ENCODE assay signal across 20 cellular contexts in the genomic region with DNA sequence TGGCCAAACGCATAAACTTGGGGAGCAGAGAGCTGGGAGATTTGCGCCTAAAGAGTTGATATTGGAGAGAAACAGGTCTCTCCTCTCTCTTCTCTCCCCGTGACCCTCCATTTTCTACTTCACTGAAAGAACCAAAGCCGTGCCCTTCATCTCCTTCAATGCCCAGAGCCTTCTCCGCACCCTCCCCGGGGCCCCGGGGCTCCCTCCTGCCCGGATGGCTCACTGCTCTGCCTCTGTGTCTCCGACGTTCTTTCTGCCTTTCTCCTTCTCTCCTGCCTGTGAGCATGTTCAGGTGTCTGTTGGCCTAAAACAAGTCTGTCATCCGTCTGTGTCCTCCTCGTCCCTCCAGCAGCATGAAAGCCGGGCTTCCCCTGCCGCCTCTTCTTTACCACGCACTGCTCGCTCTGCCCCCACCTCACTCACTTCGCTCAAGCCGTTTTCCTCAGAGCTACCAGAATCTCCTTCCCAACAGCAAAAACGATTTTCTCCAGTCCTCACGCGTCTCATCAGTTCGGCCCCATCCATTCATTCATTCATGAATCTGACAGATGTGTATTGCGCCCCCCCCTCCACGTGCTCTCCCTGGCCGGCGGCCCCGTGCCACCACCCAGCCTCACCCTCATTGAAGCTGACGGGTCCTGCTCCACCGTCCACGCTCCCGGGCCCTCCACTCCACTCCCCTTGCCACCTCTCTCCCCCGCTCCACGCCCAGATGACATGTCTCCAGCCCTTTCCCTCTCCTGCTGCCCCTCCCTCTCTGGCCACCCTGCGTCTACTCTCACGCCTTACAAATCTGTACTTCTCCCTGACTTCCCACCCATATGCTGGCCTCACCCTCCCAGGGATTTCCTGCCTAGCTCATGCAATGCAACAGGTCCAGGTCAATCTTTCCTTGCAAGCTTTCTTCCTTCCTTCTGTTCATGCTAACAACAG. TPM values are rescaled to one million over a fixed set of nuclear protein-coding genes. Genes with fewer than 3 reads are reported as not detected.
DNase-seq lines count a peak whose midpoint lies in the region; ATAC-seq and TF ChIP-seq lines count a peak whose summit lies in the region.
"Had no signal": no experiment of that assay in that cellular context is flagged by ENCODE, and none has a peak within 500 bp of the region (broad histone marks: within the 10 kb centered on the region; RNA-seq: fewer than 3 reads in every experiment).

No MANE protein-coding gene starts in this region.

- no peaks in the 10 kb centered on the region for H3K36me3 ChIP-seq in CD8-positive, alpha-beta T cell (ENCODE audit: insufficient read depth, low read length)
- H3K36me3 ChIP-seq in IMR-90 (ENCODE audit: control insufficient read depth, insufficient read depth, low read length) (no peaks in the 10 kb centered on the region), neural progenitor cell (no peaks in the 10 kb centered on the region), uterus (no peaks in the 10 kb centered on the region), MM.1S (replicated peaks; ENCODE audit: insufficient read depth, low read length) (no peaks in the 10 kb centered on the region)
- H3K36me3 ChIP-seq: BE2C, cardiac muscle cell, heart left ventricle, right lobe of liver, tibial nerve had no signal

- H3K36me3 Mint-ChIP-seq in CD8-positive, alpha-beta T cell: no peaks in the 10 kb centered on the region
- peaks cover 7% of the 10 kb centered on the region for H3K36me3 Mint-ChIP-seq in effector memory CD8-positive, alpha-beta T cell (ENCODE audit: insufficient read depth)
- H3K36me3 Mint-ChIP-seq in neural progenitor cell: no peaks in the 10 kb centered on the region
- H3K36me3 Mint-ChIP-seq: IgD-negative memory B cell had no signal

- dilution Hi-C loops in IMR-90 (cut with HindIII; ENCODE audit: low sequenced_read_pairs, unreplicated experiment): no loop called here

- H3K79me2 ChIP-seq in neural progenitor cell (ENCODE audit: low read depth) (no peaks in the 10 kb centered on the region), MM.1S (ENCODE audit: low read length) (no peaks in the 10 kb centered on the region)

- no peak overlapping the region for H3K4ac ChIP-seq in IMR-90 (ENCODE audit: low read depth, low read length)

- WGBS in IMR-90 (ENCODE audit: extremely low coverage in 2 of 2, insufficient read length in 1 of 2), 2 experiments: 62% methylated on average over 24 of the region's 35 CpGs; no CpG with 5 or more reads in 1 of the 2 experiments

- H2AK5ac ChIP-seq in IMR-90 (ENCODE audit: low read depth, low read length): no peak overlapping the region

- BruUV-seq in IMR-90 (replicated peaks; lab: Mats Ljungman, UMichigan): no TSS peak

- no peaks in the 10 kb centered on the region for H4K20me1 ChIP-seq in IMR-90 (ENCODE audit: insufficient read depth, low read length)
- no peaks in the 10 kb centered on the region for H4K20me1 ChIP-seq in neural progenitor cell (ENCODE audit: low read depth)
- H4K20me1 ChIP-seq in MM.1S (ENCODE audit: insufficient read depth, low read length): no peaks in the 10 kb centered on the region

- H3K27me3 Mint-ChIP-seq in CD8-positive, alpha-beta T cell (ENCODE audit: low read depth): peaks cover 11% of the 10 kb centered on the region
- H3K27me3 Mint-ChIP-seq in effector memory CD8-positive, alpha-beta T cell: peaks cover 5 to 27% of the 10 kb centered on the region in 2 donors
- peaks cover 11% of the 10 kb centered on the region for H3K27me3 Mint-ChIP-seq in neural progenitor cell (ENCODE audit: insufficient read depth, low read depth)

- H3K14ac ChIP-seq in IMR-90 (replicated peaks; ENCODE audit: low read depth, low read length): no peak overlapping the region

- H3K4me3 ChIP-seq in CD8-positive, alpha-beta T cell (ENCODE audit: low read depth, low read length): no peak overlapping the region
- H3K4me3 ChIP-seq in IMR-90 (ENCODE audit: insufficient read depth, low read depth, low read length) (no peak overlapping the region), neural progenitor cell (no peak overlapping the region), uterus (no peak overlapping the region), MM.1S (ENCODE audit: low read length) (no peak overlapping the region)
- H3K4me3 ChIP-seq: cardiac muscle cell, right lobe of liver, tibial nerve had no signal

- TF ChIP-seq RAD21 in IMR-90 (IDR thresholded peaks at IDR 0.05; ENCODE audit: low read length): no peak

- peaks cover 26% of the 10 kb centered on the region for H3K4me1 Mint-ChIP-seq in CD8-positive, alpha-beta T cell (ENCODE audit: low read depth)
- peaks cover 43% of the 10 kb centered on the region in 2 donors for H3K4me1 Mint-ChIP-seq in effector memory CD8-positive, alpha-beta T cell (ENCODE audit: low read depth in 2 of 2)
- peaks cover 18% of the 10 kb centered on the region for H3K4me1 Mint-ChIP-seq in neural progenitor cell

- TF ChIP-seq CTCF in CD8-positive, alpha-beta T cell (IDR thresholded peaks at IDR 0.05): no peak
- TF ChIP-seq CTCF in IMR-90 (conservative IDR thresholded peaks at IDR 0.05; ENCODE audit: low read depth, low read length) (no peak), neural progenitor cell (IDR thresholded peaks at IDR 0.05) (no peak), uterus (IDR thresholded peaks at IDR 0.05) (no peak), MM.1S (IDR thresholded peaks at IDR 0.05; ENCODE audit: low read length) (no peak)

- peak overlapping the region; percentile 24 for H3K27ac ChIP-seq in CD8-positive, alpha-beta T cell (ENCODE audit: low read depth, low read length)
- no peak overlapping the region for H3K27ac ChIP-seq in IMR-90 (ENCODE audit: insufficient read depth, low read length)
- H3K27ac ChIP-seq in neural progenitor cell: no peak overlapping the region
- H3K27ac ChIP-seq in uterus: no peak overlapping the region
- H3K27ac ChIP-seq in MM.1S (ENCODE audit: low read length): no peak overlapping the region
- H3K27ac ChIP-seq: heart left ventricle, right lobe of liver, tibial nerve had no signal

- CTCF ChIA-PET in CD8-positive, alpha-beta T cell (lab: Charles Lee): interaction anchor here (0.8 kb wide), 1 partner anchor 21 kb away, joined by 3 read pairs; no protein-coding TSS in a partner anchor
- CTCF ChIA-PET in IMR-90 (lab: Yijun Ruan, JAX): no interaction called here

- H3K4me3 Mint-ChIP-seq in CD8-positive, alpha-beta T cell: no peak overlapping the region
- H3K4me3 Mint-ChIP-seq in effector memory CD8-positive, alpha-beta T cell: peak overlapping the region; percentile 51 to 53
- H3K4me3 Mint-ChIP-seq in neural progenitor cell: no peak overlapping the region

- H3K9me1 ChIP-seq in IMR-90 (ENCODE audit: insufficient read depth, low read length): no peaks in the 10 kb centered on the region

- no peak overlapping the region for H3K18ac ChIP-seq in IMR-90 (ENCODE audit: low read depth, low read length)

- H2BK20ac ChIP-seq in IMR-90 (ENCODE audit: low read depth, low read length): no peak overlapping the region

- no peak overlapping the region for H2BK120ac ChIP-seq in IMR-90 (ENCODE audit: low read depth, low read length)

- no peak overlapping the region for H3K4me2 ChIP-seq in IMR-90 (ENCODE audit: low read depth, low read length)
- no peak overlapping the region for H3K4me2 ChIP-seq in neural progenitor cell
- H3K4me2 ChIP-seq in MM.1S (ENCODE audit: low read depth, low read length): no peak overlapping the region

- no peaks in the 10 kb centered on the region for H3K9me3 ChIP-seq in CD8-positive, alpha-beta T cell (ENCODE audit: low read length)
- no peaks in the 10 kb centered on the region for H3K9me3 ChIP-seq in IMR-90 (ENCODE audit: control insufficient read depth, insufficient read depth, low read length)
- no peaks in the 10 kb centered on the region for H3K9me3 ChIP-seq in neural progenitor cell (ENCODE audit: low read depth)
- no peaks in the 10 kb centered on the region for H3K9me3 ChIP-seq in uterus
- H3K9me3 ChIP-seq in MM.1S (replicated peaks; ENCODE audit: insufficient read depth, low read length): no peaks in the 10 kb centered on the region
- H3K9me3 ChIP-seq: BE2C, heart left ventricle, right lobe of liver, tibial nerve had no signal

- no peaks in the 10 kb centered on the region for H3K9me3 Mint-ChIP-seq in CD8-positive, alpha-beta T cell
- H3K9me3 Mint-ChIP-seq in effector memory CD8-positive, alpha-beta T cell: no peaks in the 10 kb centered on the region
- H3K9me3 Mint-ChIP-seq in neural progenitor cell: no peaks in the 10 kb centered on the region
- H3K9me3 Mint-ChIP-seq: IgD-negative memory B cell had no signal

- H3K9ac ChIP-seq in IMR-90 (ENCODE audit: low read depth, low read length) (no peak overlapping the region), neural progenitor cell (no peak overlapping the region), MM.1S (ENCODE audit: low read length) (no peak overlapping the region)

- H3K9me2 ChIP-seq in MM.1S (replicated peaks; ENCODE audit: insufficient read depth, low read length): no peaks in the 10 kb centered on the region

- H2BK5ac ChIP-seq in IMR-90 (ENCODE audit: low read depth, low read length, poor library complexity, severe bottlenecking): no peak overlapping the region

- H4K91ac ChIP-seq in IMR-90 (ENCODE audit: insufficient read depth, low read depth, low read length): no peak overlapping the region

- POLR2A ChIA-PET in CD8-positive, alpha-beta T cell (lab: Charles Lee): no interaction called here
- POLR2A ChIA-PET in IMR-90 (lab: Charles Lee; ENCODE audit: unreplicated experiment): no interaction called here

- no peak for TF ChIP-seq POLR2A in IMR-90 (IDR thresholded peaks at IDR 0.05; ENCODE audit: low read depth, low read length)
- no peak for TF ChIP-seq POLR2A in uterus (IDR thresholded peaks at IDR 0.05)
- TF ChIP-seq POLR2A in GM18505 (IDR thresholded peaks at IDR 0.05; ENCODE audit: borderline replicate concordance, extremely low read depth, insufficient read depth, insufficient read length): no peak

- peaks cover 41% of the 10 kb centered on the region for H3K4me1 ChIP-seq in CD8-positive, alpha-beta T cell (ENCODE audit: insufficient read depth, low read length)
- H3K4me1 ChIP-seq in IMR-90 (ENCODE audit: control insufficient read depth, insufficient read depth, low read length): no peaks in the 10 kb centered on the region
- peaks cover 5% of the 10 kb centered on the region for H3K4me1 ChIP-seq in neural progenitor cell
- peaks cover 0 to 8% of the 10 kb centered on the region in 2 donors for H3K4me1 ChIP-seq in uterus
- H3K4me1 ChIP-seq in MM.1S (ENCODE audit: low read length): peaks cover 8% of the 10 kb centered on the region; the same call in 1 of the 2 replicates
- H3K4me1 ChIP-seq: BE2C, right lobe of liver had no signal

- peak overlapping the region; percentile 13 for H2AK9ac ChIP-seq in IMR-90 (replicated peaks; ENCODE audit: low read depth, low read length, poor library complexity)

- H2AFZ ChIP-seq in IMR-90 (replicated peaks; ENCODE audit: low read length, poor library complexity) (no peak overlapping the region), neural progenitor cell (replicated peaks) (peak overlapping the region; percentile 54), MM.1S (ENCODE audit: low read length) (no peak overlapping the region)

- H3K23ac ChIP-seq in IMR-90 (ENCODE audit: low read depth, low read length): no peak overlapping the region

- no peak overlapping the region for H3K56ac ChIP-seq in IMR-90 (ENCODE audit: extremely low read depth, insufficient read depth, low read length)

- intact Hi-C loops in CD8-positive, alpha-beta T cell (cut with DNase I, micrococcal nuclease): no loop called here
- intact Hi-C loops in IMR-90 (cut with micrococcal nuclease) (no loop called here), uterus (cut with DNase I; ENCODE audit: low total_unique reads) (no loop called here)

- H3K79me1 ChIP-seq in IMR-90 (ENCODE audit: low read depth in 1 of 2, low read length in 2 of 2): no peaks in the 10 kb centered on the region

- no peaks in the 10 kb centered on the region for H3K27me3 ChIP-seq in CD8-positive, alpha-beta T cell (ENCODE audit: insufficient read depth, low read length)
- H3K27me3 ChIP-seq in IMR-90 (ENCODE audit: control insufficient read depth, insufficient read depth, low read length): peaks cover 51% of the 10 kb centered on the region
- H3K27me3 ChIP-seq in neural progenitor cell: no peaks in the 10 kb centered on the region
- no peaks in the 10 kb centered on the region for H3K27me3 ChIP-seq in uterus
- peaks cover 42% of the 10 kb centered on the region for H3K27me3 ChIP-seq in MM.1S (replicated peaks; ENCODE audit: insufficient read depth, low read length)
- H3K27me3 ChIP-seq: BE2C, cardiac muscle cell, right lobe of liver had no signal

- H3F3A ChIP-seq in neural progenitor cell (ENCODE audit: low read depth) (peaks cover 6% of the 10 kb centered on the region), MM.1S (ENCODE audit: insufficient read depth, low read length) (no peaks in the 10 kb centered on the region)

- no peak overlapping the region for H4K8ac ChIP-seq in IMR-90 (ENCODE audit: low read depth in 2 of 2, low read length in 2 of 2)

- no peak overlapping the region for H2BK15ac ChIP-seq in IMR-90 (ENCODE audit: low read depth, low read length)

- no peak for ATAC-seq in CD8-positive, alpha-beta T cell
- no peak for ATAC-seq in IMR-90 (ENCODE audit: low read depth)
- ATAC-seq in effector memory CD8-positive, alpha-beta T cell (replicated peaks): no peak
- ATAC-seq in GM18505 (IDR thresholded peaks at IDR 0.05; ENCODE audit: unreplicated experiment): no peak
- ATAC-seq: heart left ventricle, Panc1, SK-N-SH treated with all-trans-retinoic acid at 6 μM for 48 hours had no signal

- no peak for DNase-seq in CD8-positive, alpha-beta T cell
- DNase-seq in IMR-90 (no peak), neural progenitor cell (ENCODE audit: low spot score) (no peak), uterus (no peak), MM.1S (no peak), occipital lobe (lab: John Stamatoyannopoulos, UW) (no peak)
- DNase-seq in effector memory CD8-positive, alpha-beta T cell: no peak
- DNase-seq: BE2C, heart left ventricle, mesenchymal stem cell, NCI-H1105, NCI-H2171 treated with DMSO at 0.1 percent for 48 hours, nucleus accumbens, right lobe of liver had no signal

- in situ Hi-C loops in IMR-90 (cut with MboI; ENCODE audit: low sequenced_read_pairs): no loop called here

- no peak overlapping the region for H4K5ac ChIP-seq in IMR-90 (ENCODE audit: low read depth, low read length)

- H3K27ac Mint-ChIP-seq in CD8-positive, alpha-beta T cell: no peak overlapping the region
- peak overlapping the region; percentile 36 to 72 for H3K27ac Mint-ChIP-seq in effector memory CD8-positive, alpha-beta T cell
- no peak overlapping the region for H3K27ac Mint-ChIP-seq in neural progenitor cell

RNA-seq across cellular contexts. Expression of gene MUC4, which starts 10.2 kb away (rescaled TPM):
- total RNA-seq in CD8-positive, alpha-beta T cell: not detected
- total RNA-seq in IMR-90 (2012; rRNA removed) (not detected in 2 replicates), neural progenitor cell (ENCODE audit: low replicate concordance) (0.53 TPM in 1 of 2 replicates, not detected in the other), uterus (1 to 10 TPM in 1 of 4 donors, under 1 TPM in 3; 0.26 to 1.0 (median 0.30) TPM), occipital lobe (not detected)
- not detected in 2 replicates for polyA plus RNA-seq in IMR-90 (2012; rRNA removed)
- not detected in 2 replicates for polyA plus RNA-seq in IMR-90 (2012; cell fraction: cytosol; rRNA removed)
- not detected in 2 replicates for polyA plus RNA-seq in IMR-90 (2012; cell fraction: nucleus; rRNA removed; ENCODE audit: low replicate concordance)
- total RNA-seq: cardiac muscle cell, tibial nerve had no signal

Comparison
In these comparisons a context has a peak if more than half of its experiments do, and no peak if none do; other contexts are left out.
1. H3K27ac Mint-ChIP-seq: peak in effector memory CD8-positive, alpha-beta T cell (2 of 2); none in CD8-positive, alpha-beta T cell (single experiment) and neural progenitor cell (single experiment).
2. H3K4me3 Mint-ChIP-seq: peak in effector memory CD8-positive, alpha-beta T cell (2 of 2); none in CD8-positive, alpha-beta T cell (single experiment) and neural progenitor cell (single experiment).